In genomic region chr12:75058228-75058627, GRCh38 we compare ENCODE assay signal across 26 cellular contexts.
DNase-seq lines count a peak whose midpoint lies in the region; ATAC-seq and TF ChIP-seq lines count a peak whose summit lies in the region.
"Had no signal": no experiment of that assay in that cellular context is flagged by ENCODE, and none has a peak within 500 bp of the region (broad histone marks: within the 10 kb centered on the region; RNA-seq: fewer than 3 reads in every experiment).

No MANE protein-coding gene starts in this region.

- no peak overlapping the region for H3K9ac ChIP-seq in PC-3 (ENCODE audit: low read length)
- H3K9ac ChIP-seq: BLaER1 had no signal

- no TSS peak for BruUV-seq in PC-3 (replicated peaks; lab: Mats Ljungman, UMichigan)

- no peak overlapping the region for H3K4me3 ChIP-seq in PC-3 (ENCODE audit: low read length)
- H3K4me3 ChIP-seq in choroid plexus epithelial cell (ENCODE audit: low read depth, low read length), result no peak overlapping the region
- H3K4me3 ChIP-seq: BLaER1, esophagus squamous epithelium, gastrocnemius medialis, GM23338, mucosa of descending colon, transverse colon had no signal

- H3K9me3 ChIP-seq in PC-3 (ENCODE audit: low read length), result no peaks in the 10 kb centered on the region
- H3K9me3 ChIP-seq: BLaER1, esophagus squamous epithelium, gastrocnemius medialis, mucosa of descending colon, transverse colon had no signal

- H4K20me1 ChIP-seq in PC-3 (ENCODE audit: low read length), result no peaks in the 10 kb centered on the region
- H4K20me1 ChIP-seq: BLaER1 had no signal

- ATAC-seq in PC-3 (0 out of 2 replicates have a peak, but pooled peaks have one; percentile 33), left lobe of liver (peak; percentile 68)
- ATAC-seq: activated naive CD8-positive, alpha-beta T cell treated with anti-CD3 and anti-CD28 coated beads, Interleukin-2, amount 50 U/mL, for 24 hours; gastrocnemius medialis; GM23338; mucosa of descending colon; natural killer cell; Right ventricle myocardium inferior; stimulated activated effector memory CD8-positive, alpha-beta T cell treated with anti-CD3 and anti-CD28 coated beads, Interleukin-12 subunit alpha, Interleukin-12 subunit beta, amount 100 ng/mL, for 72 hours had no signal

- in situ Hi-C loops in GM13977 (cut with MboI; ENCODE audit: low pct_unique_long_range_greater_than_20kb, low sequenced_read_pairs, unreplicated experiment), result no loop called here

- CTCF ChIA-PET in PC-3 (lab: Charles Lee), result no interaction called here

- POLR2A ChIA-PET in PC-3 (lab: Charles Lee; ENCODE audit: unreplicated experiment), result no interaction called here

- no peak overlapping the region for H3K4me2 ChIP-seq in PC-3 (ENCODE audit: low read length)
- H3K4me2 ChIP-seq: BLaER1, GM23338 had no signal

- H3F3A ChIP-seq in PC-3 (ENCODE audit: low read length, unreplicated experiment), result no peaks in the 10 kb centered on the region

- DNase-seq in PC-3, result peak; percentile 24
- peak; percentile 13 for DNase-seq in choroid plexus epithelial cell (ENCODE audit: low read depth)
- no peak for DNase-seq in left lobe of liver (ENCODE audit: low spot score)
- DNase-seq in activated CD4-positive, alpha-beta T cell treated with anti-CD3 and anti-CD28 coated beads, Interleukin-2, amount 50 U/mL, for 48 hours, result no peak
- DNase-seq in activated gamma-delta T cell treated with Interleukin-2 at 50 U/mL for 16 hours, result no peak
- no peak for DNase-seq in GM13977 (ENCODE audit: low spot score)
- DNase-seq in NCI-H1092 treated with DMSO at 0.1 percent for 48 hours (lab: John Stamatoyannopoulos, UW), result no peak
- DNase-seq: activated CD4-positive, alpha-beta T cell treated with anti-CD3 and anti-CD28 coated beads, Interleukin-2, amount 50 U/mL, for 1 hour; activated CD4-positive, CD25-positive, alpha-beta regulatory T cell; activated naive CD8-positive, alpha-beta T cell treated with anti-CD3 and anti-CD28 coated beads, Interleukin-2, amount 50 U/mL, for 24 hours; activated T-cell treated with anti-CD3 and anti-CD28 coated beads, Interleukin-2, amount 50 U/mL, for 48 hours; DMS153; endodermal cell; esophagus squamous epithelium; gastrocnemius medialis; mucosa of descending colon; natural killer cell; NCI-H1092; NCI-H187; NCI-H446 treated with DMSO at 0.1 percent for 48 hours; transverse colon had no signal

- no peaks in the 10 kb centered on the region for H3K36me3 ChIP-seq in PC-3 (ENCODE audit: low read depth, low read length)
- H3K36me3 ChIP-seq: BLaER1, esophagus squamous epithelium, gastrocnemius medialis, transverse colon had no signal

- H2AFZ ChIP-seq in PC-3 (ENCODE audit: low read length), result no peak overlapping the region
- H2AFZ ChIP-seq: GM23338 had no signal

- no peaks in the 10 kb centered on the region for H3K9me2 ChIP-seq in PC-3 (replicated peaks; ENCODE audit: low read length)

- H3K4me1 ChIP-seq in PC-3 (ENCODE audit: insufficient read depth, low read length), result no peaks in the 10 kb centered on the region
- H3K4me1 ChIP-seq: BLaER1, esophagus squamous epithelium, gastrocnemius medialis, transverse colon had no signal

- no peaks in the 10 kb centered on the region; the same call in 1 of the 2 replicates for H3K27me3 ChIP-seq in PC-3 (ENCODE audit: low read length)
- H3K27me3 ChIP-seq: BLaER1, esophagus squamous epithelium, gastrocnemius medialis, transverse colon had no signal

- no peak overlapping the region for H3K27ac ChIP-seq in C4-2B
- no peak overlapping the region for H3K27ac ChIP-seq in PC-3 (ENCODE audit: low read length)
- H3K27ac ChIP-seq: BLaER1, esophagus squamous epithelium, gastrocnemius medialis, transverse colon had no signal

- intact Hi-C loops in PC-3 (cut with micrococcal nuclease), result loop anchor here (1.0 to 5.0 kb wide), 5 partner anchors 208 to 369 kb away; no protein-coding TSS in a partner anchor

- TF ChIP-seq CTCF in C4-2B (conservative IDR thresholded peaks at IDR 0.05), result 0 out of 2 replicates have a peak, but pooled peaks have one; percentile 4
- peak; percentile 16; the same call in 1 of the 2 replicates for TF ChIP-seq CTCF in PC-3 (conservative IDR thresholded peaks at IDR 0.05; ENCODE audit: low read depth, low read length)
- TF ChIP-seq CTCF in choroid plexus epithelial cell (conservative IDR thresholded peaks at IDR 0.05; ENCODE audit: low read depth, low read length), result no peak
- TF ChIP-seq CTCF in GM13977 (IDR thresholded peaks at IDR 0.05; ENCODE audit: extremely low read depth, insufficient read depth, missing control alignments), result no peak

- H3K79me2 ChIP-seq in PC-3 (ENCODE audit: low read length), result no peaks in the 10 kb centered on the region

Comparison
In these comparisons a context has a peak if more than half of its experiments do, and no peak if none do; other contexts are left out.
1. CTCF ChIP-seq: peak in C4-2B (single experiment) and PC-3 (single experiment); none in choroid plexus epithelial cell (single experiment) and GM13977 (single experiment).
2. DNase-seq: peak in PC-3 (single experiment) and choroid plexus epithelial cell (single experiment); none in left lobe of liver (single experiment), activated CD4-positive, alpha-beta T cell treated with anti-CD3 and anti-CD28 coated beads, Interleukin-2, amount 50 U/mL, for 48 hours (0 of 2), activated gamma-delta T cell treated with Interleukin-2 at 50 U/mL for 16 hours (single experiment), GM13977 (single experiment) and NCI-H1092 treated with DMSO at 0.1 percent for 48 hours (single experiment).